8 cellular contexts compared by ENCODE assay signal in the genomic region with DNA sequence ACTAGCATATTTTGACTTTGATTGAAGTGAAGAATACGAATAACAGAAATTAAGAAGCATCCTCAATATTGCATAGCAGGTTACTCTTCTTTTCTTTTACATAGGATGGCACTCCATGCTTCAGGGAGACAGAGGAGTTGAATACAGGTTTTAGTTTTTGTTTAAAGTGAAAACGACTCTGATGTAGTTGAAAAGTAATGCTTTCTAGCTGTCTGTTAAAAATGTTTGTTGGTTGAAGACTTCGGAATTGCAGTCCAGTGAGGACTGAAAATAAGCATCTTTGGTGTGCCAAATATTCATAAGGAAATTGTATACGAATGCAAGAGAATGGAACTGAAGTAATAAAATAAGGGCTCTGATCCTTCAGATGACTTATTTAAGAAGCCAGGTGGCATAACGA. TPM values are rescaled to one million over a fixed set of nuclear protein-coding genes. Genes with fewer than 3 reads are reported as not detected.
DNase-seq lines count a peak whose midpoint lies in the region; ATAC-seq and TF ChIP-seq lines count a peak whose summit lies in the region.

No MANE protein-coding gene starts in this region.

- no peaks in the 10 kb centered on the region for H3K36me3 ChIP-seq in DOHH2 (ENCODE audit: control insufficient read depth, low read length)
- H3K36me3 ChIP-seq in Panc1 (ENCODE audit: control insufficient read depth, insufficient read depth, low read length), result no peaks in the 10 kb centered on the region

- no peak overlapping the region for H3K27ac ChIP-seq in DOHH2 (ENCODE audit: low read depth, low read length)
- H3K27ac ChIP-seq in Panc1 (ENCODE audit: low read length), result no peak overlapping the region

- DNase-seq in Panc1 (ENCODE audit: low read depth, low spot score) (no peak), epithelial cell of proximal tubule (ENCODE audit: low read depth) (no peak), progenitor cell of endocrine pancreas (ENCODE audit: low spot score, unreplicated experiment) (no peak), RKO (ENCODE audit: low spot score) (no peak), occipital lobe (lab: John Stamatoyannopoulos, UW) (no peak)

- H3K4me3 Mint-ChIP-seq in progenitor cell of endocrine pancreas (ENCODE audit: low read depth), result peak overlapping the region; percentile 75

- H3K27me3 ChIP-seq in DOHH2 (ENCODE audit: control insufficient read depth, low read length) (peaks cover 39% of the 10 kb centered on the region), Panc1 (ENCODE audit: control insufficient read depth, insufficient read depth, low read length) (peaks cover 51% of the 10 kb centered on the region)

- H3K36me3 Mint-ChIP-seq in progenitor cell of endocrine pancreas (ENCODE audit: insufficient read depth), result no peaks in the 10 kb centered on the region

- H3F3A ChIP-seq in DOHH2 (ENCODE audit: control insufficient read depth, insufficient read depth), result no peaks in the 10 kb centered on the region

- no peaks in the 10 kb centered on the region for H3K79me2 ChIP-seq in DOHH2 (ENCODE audit: control insufficient read depth, low read length)

- ATAC-seq in Panc1 (no peak), HG02852 (IDR thresholded peaks at IDR 0.05; ENCODE audit: unreplicated experiment) (no peak), HG03135 (IDR thresholded peaks at IDR 0.05; ENCODE audit: unreplicated experiment) (no peak)

- TF ChIP-seq CTCF in DOHH2 (IDR thresholded peaks at IDR 0.05; ENCODE audit: low read depth, low read length, poor library complexity, severe bottlenecking) (no peak), Panc1 (IDR thresholded peaks at IDR 0.05) (no peak), epithelial cell of proximal tubule (conservative IDR thresholded peaks at IDR 0.05; ENCODE audit: low read depth, low read length) (no peak), progenitor cell of endocrine pancreas (IDR thresholded peaks at IDR 0.05; ENCODE audit: unreplicated experiment) (no peak)

- H3K4me2 ChIP-seq in DOHH2 (ENCODE audit: low read length), result peak overlapping the region; percentile 94

- intact Hi-C loops in Panc1 (cut with micrococcal nuclease; ENCODE audit: unreplicated experiment), result no loop called here

- no peaks in the 10 kb centered on the region for H3K9me3 Mint-ChIP-seq in progenitor cell of endocrine pancreas (ENCODE audit: low read depth)

- in situ Hi-C loops in Panc1 (cut with HindIII; ENCODE audit: low pct_unique_long_range_greater_than_20kb, low sequenced_read_pairs), result no loop called here

- no peaks in the 10 kb centered on the region for H3K9me3 ChIP-seq in DOHH2 (ENCODE audit: control insufficient read depth, insufficient read depth, low read length)
- H3K9me3 ChIP-seq in Panc1 (ENCODE audit: control insufficient read depth, insufficient read depth, low read depth, low read length), result no peaks in the 10 kb centered on the region

- H3K9me2 ChIP-seq in DOHH2 (replicated peaks; ENCODE audit: control insufficient read depth, low read length), result no peaks in the 10 kb centered on the region

- H3K4me1 ChIP-seq in DOHH2 (ENCODE audit: control insufficient read depth, low read length), result peaks cover 19% of the 10 kb centered on the region
- H3K4me1 ChIP-seq in Panc1 (ENCODE audit: control insufficient read depth, insufficient read depth, low read length), result peaks cover 6% of the 10 kb centered on the region; the same call in 1 of the 2 replicates

- H3K27me3 Mint-ChIP-seq in progenitor cell of endocrine pancreas, result peaks cover 58% of the 10 kb centered on the region

- H3K27ac Mint-ChIP-seq in progenitor cell of endocrine pancreas, result no peak overlapping the region

- H4K20me1 ChIP-seq in DOHH2 (ENCODE audit: control insufficient read depth, insufficient read depth, low read depth, low read length), result no peaks in the 10 kb centered on the region

- peaks cover 16% of the 10 kb centered on the region for H3K4me1 Mint-ChIP-seq in progenitor cell of endocrine pancreas (ENCODE audit: low read depth)

- H3K4me3 ChIP-seq in DOHH2 (ENCODE audit: low read length) (peak overlapping the region; percentile 75), Panc1 (ENCODE audit: low read depth in 2 of 2, low read length in 2 of 2) (peak overlapping the region; percentile 47 to 52), epithelial cell of proximal tubule (ENCODE audit: low read depth, low read length) (peak overlapping the region; percentile 59)

- POLR2A ChIA-PET in Panc1 (lab: Charles Lee), result no interaction called here

- no TSS peak for BruUV-seq in Panc1 (replicated peaks; lab: Mats Ljungman, UMichigan)

- CTCF ChIA-PET in Panc1 (lab: Charles Lee), result no interaction called here

RNA-seq across cellular contexts. Expression of a gene that starts 0.6 kb away (rescaled TPM):
- total RNA-seq in Panc1 (2021; ENCODE audit: unreplicated experiment) (0.18 TPM), epithelial cell of proximal tubule (0.63 and 1.9 TPM in 2 replicates), progenitor cell of endocrine pancreas (7.0 and 8.1 TPM in 2 replicates), occipital lobe (13.6 TPM)
- not detected for polyA plus RNA-seq in Panc1 (2012; ENCODE audit: insufficient read length)
